In the genomic region with DNA sequence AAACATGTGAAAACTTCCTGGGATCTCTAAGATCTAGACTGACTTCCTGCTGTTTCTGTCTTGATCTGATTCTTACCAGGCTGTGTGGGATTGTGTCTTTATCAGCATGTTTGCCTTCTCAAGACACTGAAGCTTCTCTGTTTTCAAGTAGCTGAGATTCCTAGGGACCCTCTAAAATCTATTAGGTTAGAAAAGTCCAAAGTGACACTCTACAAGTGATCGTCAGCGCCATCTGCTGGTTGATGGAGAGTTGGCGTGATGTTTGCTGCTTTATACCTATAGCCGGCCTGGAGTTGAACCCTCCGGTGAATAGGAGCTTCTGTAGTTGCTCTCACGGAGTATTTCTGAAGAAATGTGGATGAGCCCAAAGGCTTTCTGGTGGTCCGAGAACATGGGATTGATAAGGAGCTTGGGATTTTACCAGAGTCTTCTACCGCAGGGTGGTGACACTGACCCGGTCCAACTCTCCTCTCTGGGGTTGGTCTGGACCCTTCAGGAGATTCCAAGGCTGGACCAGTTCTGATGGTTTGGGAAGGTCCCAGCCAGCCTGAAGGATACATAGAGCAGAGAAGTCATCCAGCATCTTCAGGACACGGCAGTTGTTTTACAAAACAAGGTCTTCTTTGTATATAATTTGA, we compare ENCODE assay signal across 8 cellular contexts.
DNase-seq lines count a peak whose midpoint lies in the region; ATAC-seq and TF ChIP-seq lines count a peak whose summit lies in the region.

No MANE protein-coding gene starts in this region.

- H3K27me3 ChIP-seq in liver (ENCODE audit: control insufficient read depth in 4 of 4, insufficient read depth in 4 of 4, low read length in 3 of 4) = no peaks in the 10 kb centered on the region

- WGBS in liver = 32% methylated on average over 10 of the region's 10 CpGs

- no peaks in the 10 kb centered on the region for H3K36me3 ChIP-seq in liver (ENCODE audit: control insufficient read depth in 4 of 4, insufficient read depth in 3 of 4, low read depth in 1 of 4, low read length in 3 of 4)

- H3K4me1 ChIP-seq in liver (ENCODE audit: control insufficient read depth in 4 of 4, insufficient read depth in 4 of 4, low read length in 3 of 4) = no peaks in the 10 kb centered on the region

- H3K4me3 ChIP-seq in choroid plexus epithelial cell (ENCODE audit: low read depth, low read length) = no peak overlapping the region
- no peak overlapping the region for H3K4me3 ChIP-seq in liver (ENCODE audit: low read depth in 1 of 3, low read length in 3 of 3)

- CTCF ChIA-PET in HEK293T (lab: Yijun Ruan, JAX) = interaction anchor here (0.6 to 1.8 kb wide), 20 partner anchors 8 to 459 kb away, joined by 3 to 21 read pairs (median 4); no protein-coding TSS in a partner anchor

- POLR2A ChIA-PET in HEK293T (lab: Yijun Ruan, JAX) = interaction anchor here (0.8 kb wide), 1 partner anchor 10 kb away, joined by 3 read pairs; no protein-coding TSS in a partner anchor

- DNase-seq in COLO668 (lab: John Stamatoyannopoulos, UW; ENCODE audit: unreplicated experiment) = peak; percentile 87
- peak; percentile 79 for DNase-seq in HEK293T (ENCODE audit: extremely low spot score)
- DNase-seq in NCI-H2171 treated with DMSO at 0.1 percent for 48 hours (lab: John Stamatoyannopoulos, UW) = peak; percentile 54
- DNase-seq in activated CD4-positive, alpha-beta T cell treated with anti-CD3 and anti-CD28 coated beads for 4 hours = peak; percentile 79 to 87
- DNase-seq in choroid plexus epithelial cell (ENCODE audit: low read depth) = peak; percentile 71
- DNase-seq in stimulated activated CD4-positive, alpha-beta T cell treated with anti-CD3 and anti-CD28 coated beads, TNF-alpha, amount 100 ng/mL, for 48 hours (ENCODE audit: low read depth in 3 of 3) = peak; percentile 51 to 76 (median 67)

- peak; percentile 86 to 92 for TF ChIP-seq RAD21 in liver (IDR thresholded peaks at IDR 0.05)

- TF ChIP-seq CTCF in choroid plexus epithelial cell (conservative IDR thresholded peaks at IDR 0.05; ENCODE audit: low read depth, low read length) (peak; percentile 90), liver (IDR thresholded peaks at IDR 0.05; ENCODE audit: low read depth, low read length, missing input control) (peak; percentile 84)

- no peaks in the 10 kb centered on the region for H3K9me3 ChIP-seq in liver (ENCODE audit: control insufficient read depth in 4 of 4, low read length in 3 of 4)

- no peak overlapping the region for H3K27ac ChIP-seq in liver (ENCODE audit: low read depth in 1 of 2, low read length in 2 of 2)

- no peak overlapping the region for H3K9ac ChIP-seq in liver (ENCODE audit: low read depth in 1 of 2, low read length in 2 of 2)

- ATAC-seq in GM21526 (IDR thresholded peaks at IDR 0.05; ENCODE audit: low FRiP score, unreplicated experiment) = no peak

TF ChIP-seq in HEK293T, 16 proteins besides CTCF, POLR2A, EP300 and RAD21:
- TF ChIP-seq LEF1 (IDR thresholded peaks at IDR 0.05; ENCODE audit: borderline replicate concordance) (no peak), TARDBP (IDR thresholded peaks at IDR 0.05) (no peak), FOXK2 (IDR thresholded peaks at IDR 0.05) (no peak), CTBP1 (IDR thresholded peaks at IDR 0.05; ENCODE audit: borderline replicate concordance) (no peak), L3MBTL2 (conservative IDR thresholded peaks at IDR 0.05) (no peak), SP1 (IDR thresholded peaks at IDR 0.05) (no peak), NFRKB (IDR thresholded peaks at IDR 0.05) (no peak)
TF ChIP-seq in HEK293T: peak in this region for 0.

TF ChIP-seq in liver, 16 proteins besides CTCF, POLR2A, EP300 and RAD21:
- no peak for TF ChIP-seq NR2F2 (IDR thresholded peaks at IDR 0.05)
- TF ChIP-seq HNF4G (IDR thresholded peaks at IDR 0.05) = peak; percentile 19
- TF ChIP-seq, protein P1, sequence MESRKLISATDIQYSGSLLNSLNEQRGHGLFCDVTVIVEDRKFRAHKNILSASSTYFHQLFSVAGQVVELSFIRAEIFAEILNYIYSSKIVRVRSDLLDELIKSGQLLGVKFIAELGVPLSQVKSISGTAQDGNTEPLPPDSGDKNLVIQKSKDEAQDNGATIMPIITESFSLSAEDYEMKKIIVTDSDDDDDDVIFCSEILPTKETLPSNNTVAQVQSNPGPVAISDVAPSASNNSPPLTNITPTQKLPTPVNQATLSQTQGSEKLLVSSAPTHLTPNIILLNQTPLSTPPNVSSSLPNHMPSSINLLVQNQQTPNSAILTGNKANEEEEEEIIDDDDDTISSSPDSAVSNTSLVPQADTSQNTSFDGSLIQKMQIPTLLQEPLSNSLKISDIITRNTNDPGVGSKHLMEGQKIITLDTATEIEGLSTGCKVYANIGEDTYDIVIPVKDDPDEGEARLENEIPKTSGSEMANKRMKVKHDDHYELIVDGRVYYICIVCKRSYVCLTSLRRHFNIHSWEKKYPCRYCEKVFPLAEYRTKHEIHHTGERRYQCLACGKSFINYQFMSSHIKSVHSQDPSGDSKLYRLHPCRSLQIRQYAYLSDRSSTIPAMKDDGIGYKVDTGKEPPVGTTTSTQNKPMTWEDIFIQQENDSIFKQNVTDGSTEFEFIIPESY (IDR thresholded peaks at IDR 0.05) = no peak
- TF ChIP-seq HNF4A (conservative IDR thresholded peaks at IDR 0.05) = peak; percentile 10 to 37
- no peak for TF ChIP-seq EGR1 (IDR thresholded peaks at IDR 0.05; ENCODE audit: low read depth in 2 of 2)
- TF ChIP-seq, protein P2, sequence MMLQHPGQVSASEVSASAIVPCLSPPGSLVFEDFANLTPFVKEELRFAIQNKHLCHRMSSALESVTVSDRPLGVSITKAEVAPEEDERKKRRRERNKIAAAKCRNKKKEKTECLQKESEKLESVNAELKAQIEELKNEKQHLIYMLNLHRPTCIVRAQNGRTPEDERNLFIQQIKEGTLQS (IDR thresholded peaks at IDR 0.05) = no peak
- peak in 1 of 2 donors; percentile 20 for TF ChIP-seq RXRA (IDR thresholded peaks at IDR 0.05)
- no peak for TF ChIP-seq TAF1 (conservative IDR thresholded peaks at IDR 0.05)
- TF ChIP-seq FOXA1 (IDR thresholded peaks at IDR 0.05) = no peak
- no peak for TF ChIP-seq JUND (IDR thresholded peaks at IDR 0.05)
TF ChIP-seq in liver: peak in this region for 3.
